Comparison of ENCODE assay signal across 20 cellular contexts in genomic region chr9:87545858-87546257, GRCh38. TPM values are rescaled to one million over a fixed set of nuclear protein-coding genes. Genes with fewer than 3 reads are reported as not detected.
DNase-seq lines count a peak whose midpoint lies in the region; FAIRE-seq and TF ChIP-seq lines count a peak whose summit lies in the region.
"Had no signal": no experiment of that assay in that cellular context is flagged by ENCODE, and none has a peak within 500 bp of the region (broad histone marks: within the 10 kb centered on the region; RNA-seq: fewer than 3 reads in every experiment).

No MANE protein-coding gene starts in this region.

- H3K9me3 ChIP-seq in adipocyte (ENCODE audit: control insufficient read depth, low read length): no peaks in the 10 kb centered on the region
- no peaks in the 10 kb centered on the region for H3K9me3 ChIP-seq in Karpas-422 (ENCODE audit: low read length)
- H3K9me3 ChIP-seq: HAP-1, upper lobe of right lung had no signal

- intact Hi-C loops in Calu3 (cut with micrococcal nuclease; ENCODE audit: unreplicated experiment): no loop called here

- H3K9ac ChIP-seq in adipocyte (ENCODE audit: low read length) (no peak overlapping the region), Karpas-422 (ENCODE audit: low read length) (no peak overlapping the region)

- H3K36me3 ChIP-seq in adipocyte (ENCODE audit: control insufficient read depth, insufficient read depth, low read length, severe bottlenecking): no peaks in the 10 kb centered on the region
- no peaks in the 10 kb centered on the region for H3K36me3 ChIP-seq in Karpas-422 (ENCODE audit: insufficient read depth, low read length)
- H3K36me3 ChIP-seq: HAP-1 had no signal

- no peaks in the 10 kb centered on the region for H3K9me2 ChIP-seq in Karpas-422 (replicated peaks; ENCODE audit: insufficient read depth, low read length)

- H3K4me2 ChIP-seq in Karpas-422 (ENCODE audit: low read depth, low read length, poor library complexity, severe bottlenecking): no peak overlapping the region

- CTCF ChIA-PET in Calu3 (lab: Charles Lee): interaction anchor here (1.0 to 1.5 kb wide), 2 partner anchors 11 to 23 kb away, joined by 3 read pairs; no protein-coding TSS in a partner anchor

- no peaks in the 10 kb centered on the region for H3K9me3 Mint-ChIP-seq in Calu3 (ENCODE audit: low read depth, unreplicated experiment)

- H3K27me3 ChIP-seq in adipocyte (replicated peaks; ENCODE audit: control insufficient read depth, insufficient read depth, low read length) (no peaks in the 10 kb centered on the region), Karpas-422 (ENCODE audit: low read length) (no peaks in the 10 kb centered on the region)
- H3K27me3 ChIP-seq: upper lobe of right lung had no signal

- H3K4me1 ChIP-seq in adipocyte (ENCODE audit: control insufficient read depth, insufficient read depth, low read length) (peaks cover 13% of the 10 kb centered on the region), Karpas-422 (ENCODE audit: low read length) (no peaks in the 10 kb centered on the region)

- H2AFZ ChIP-seq in Karpas-422 (ENCODE audit: low read length): no peak overlapping the region

- no peaks in the 10 kb centered on the region for H3K27me3 Mint-ChIP-seq in Calu3 (ENCODE audit: unreplicated experiment)
- H3K27me3 Mint-ChIP-seq: memory B cell had no signal

- FAIRE-seq in HTR-8/SVneo (lab: Jason Lieb, UNC): no peak

- DNase-seq in Calu3 (no peak), adipocyte (ENCODE audit: low read depth) (peak; percentile 60), fibroblast of pulmonary artery (ENCODE audit: low read depth) (peak; percentile 59), pulmonary artery endothelial cell (ENCODE audit: low read depth, low spot score) (peak; percentile 17), NCI-H2196 treated with DMSO at 0.1 percent for 48 hours (lab: John Stamatoyannopoulos, UW; ENCODE audit: unreplicated experiment) (no peak), HTR-8/SVneo (ENCODE audit: insufficient read length, low spot score) (no peak), NOMO-1 (lab: John Stamatoyannopoulos, UW; ENCODE audit: unreplicated experiment in 2 of 2) (no peak), Karpas-422 (no peak)
- DNase-seq: activated effector memory CD4-positive, alpha-beta T cell treated with anti-CD3 and anti-CD28 coated beads, Interleukin-2, amount 50 U/mL, for 16 hours; COR-L47; GF-D8; MV-4-11; NK-92 treated with Interleukin-12 subunit alpha and Interleukin-12 subunit beta, amount 100 ng/mL, for 24 hours; occipital lobe; stimulated activated naive CD4-positive, alpha-beta T cell; T-helper 2 cell; upper lobe of right lung had no signal

- peak overlapping the region; percentile 39 for H3K4me3 Mint-ChIP-seq in Calu3 (ENCODE audit: low read depth, unreplicated experiment)
- H3K4me3 Mint-ChIP-seq: central memory CD8-positive, alpha-beta T cell; memory B cell had no signal

- H3K4me3 ChIP-seq in adipocyte (ENCODE audit: low read length) (no peak overlapping the region), fibroblast of pulmonary artery (replicated peaks; ENCODE audit: low read depth, low read length) (no peak overlapping the region), Karpas-422 (ENCODE audit: low read length) (no peak overlapping the region)
- H3K4me3 ChIP-seq: HAP-1, upper lobe of right lung had no signal

- BruUV-seq in Calu3 (replicated peaks; lab: Mats Ljungman, UMichigan): no TSS peak

- peaks cover 18% of the 10 kb centered on the region for H3K36me3 Mint-ChIP-seq in Calu3 (ENCODE audit: insufficient read depth, unreplicated experiment)
- H3K36me3 Mint-ChIP-seq: memory B cell had no signal

- no peaks in the 10 kb centered on the region for H4K20me1 ChIP-seq in Karpas-422 (ENCODE audit: insufficient read depth, low read depth, low read length)

- no peak for TF ChIP-seq CTCF in Calu3 (IDR thresholded peaks at IDR 0.05; ENCODE audit: unreplicated experiment)
- no peak for TF ChIP-seq CTCF in fibroblast of pulmonary artery (IDR thresholded peaks at IDR 0.05; ENCODE audit: low read length, missing control alignments)

- peaks cover 52% of the 10 kb centered on the region for H3K4me1 Mint-ChIP-seq in Calu3 (ENCODE audit: low read depth, unreplicated experiment)
- H3K4me1 Mint-ChIP-seq: central memory CD8-positive, alpha-beta T cell; memory B cell had no signal

- H3K27ac ChIP-seq in Karpas-422 (ENCODE audit: low read length): no peak overlapping the region
- H3K27ac ChIP-seq: upper lobe of right lung had no signal

- peak overlapping the region; percentile 78 for H3K27ac Mint-ChIP-seq in Calu3 (ENCODE audit: unreplicated experiment)
- H3K27ac Mint-ChIP-seq: memory B cell had no signal

- H3K79me2 ChIP-seq in Karpas-422 (ENCODE audit: low read length): no peaks in the 10 kb centered on the region

RNA-seq across cellular contexts. Expression of gene DAPK1, which starts 48.2 kb away (rescaled TPM):
- 133 and 166 TPM in 2 replicates for total RNA-seq in Calu3 (2022)
- 43.2 and 66.5 TPM in 2 replicates for total RNA-seq in pulmonary artery endothelial cell
- total RNA-seq in Karpas-422 (2014; rRNA removed; shearing (Covaris generic); ENCODE audit: low replicate concordance): not detected in 2 replicates

Comparison
In these comparisons a context has a peak if more than half of its experiments do, and no peak if none do; other contexts are left out.
1. DNase-seq: peak in adipocyte (single experiment), fibroblast of pulmonary artery (single experiment) and pulmonary artery endothelial cell (single experiment); none in Calu3 (single experiment), NCI-H2196 treated with DMSO at 0.1 percent for 48 hours (single experiment), HTR-8/SVneo (single experiment), NOMO-1 (0 of 2) and Karpas-422 (single experiment).
2. RNA of gene DAPK1, which starts 48.2 kb away (total RNA-seq): 133 to 166 TPM in Calu3 and 43.2 to 66.5 TPM in pulmonary artery endothelial cell; not detected in Karpas-422; every median in the first group is over 10 times any median in the second.